In the genomic region with DNA sequence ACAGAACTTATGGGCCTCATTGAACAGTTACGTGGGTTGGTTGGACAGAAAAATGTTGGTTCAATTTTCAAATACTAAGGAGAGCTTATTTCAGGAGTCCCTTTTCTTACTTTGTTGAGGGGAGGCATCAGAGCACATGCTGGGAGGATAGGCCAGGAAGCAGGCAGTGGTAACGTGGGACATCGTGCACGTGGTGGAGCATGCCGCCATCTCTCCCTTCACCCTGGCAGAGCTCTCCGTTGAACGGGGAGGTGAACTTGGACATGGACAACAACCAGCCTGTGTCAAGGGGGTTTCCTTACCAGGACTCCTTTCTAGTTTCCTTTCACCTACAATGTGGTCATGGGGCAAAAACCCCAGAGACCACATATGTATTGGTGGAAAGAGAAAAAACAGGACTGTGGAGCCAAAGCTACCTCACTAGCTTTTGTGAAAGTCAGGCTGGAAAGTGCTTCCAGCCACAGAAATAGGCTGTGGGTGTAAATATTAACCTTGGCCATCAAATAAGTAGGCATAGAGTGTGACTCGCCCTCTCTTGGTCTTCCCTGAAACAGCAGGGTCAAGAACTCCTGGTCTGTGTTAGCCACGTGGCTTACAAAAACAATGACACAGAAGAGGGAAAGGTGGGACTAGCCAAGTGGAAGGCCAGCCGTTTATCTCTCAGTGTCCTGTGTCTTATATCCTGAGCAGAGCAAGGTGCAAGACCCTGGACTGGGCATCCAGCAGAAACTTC, we compare ENCODE assay signal across 1 cellular context.
A peak's percentile ranks its signal among the peaks of the same experiment; 100 is the strongest.
TF ChIP-seq lines count a peak whose summit lies in the region.

No MANE protein-coding gene starts in this region.

TF ChIP-seq in liver, 16 proteins besides CTCF, POLR2A, EP300 and RAD21 (continued from another document):
- TF ChIP-seq, protein P1, sequence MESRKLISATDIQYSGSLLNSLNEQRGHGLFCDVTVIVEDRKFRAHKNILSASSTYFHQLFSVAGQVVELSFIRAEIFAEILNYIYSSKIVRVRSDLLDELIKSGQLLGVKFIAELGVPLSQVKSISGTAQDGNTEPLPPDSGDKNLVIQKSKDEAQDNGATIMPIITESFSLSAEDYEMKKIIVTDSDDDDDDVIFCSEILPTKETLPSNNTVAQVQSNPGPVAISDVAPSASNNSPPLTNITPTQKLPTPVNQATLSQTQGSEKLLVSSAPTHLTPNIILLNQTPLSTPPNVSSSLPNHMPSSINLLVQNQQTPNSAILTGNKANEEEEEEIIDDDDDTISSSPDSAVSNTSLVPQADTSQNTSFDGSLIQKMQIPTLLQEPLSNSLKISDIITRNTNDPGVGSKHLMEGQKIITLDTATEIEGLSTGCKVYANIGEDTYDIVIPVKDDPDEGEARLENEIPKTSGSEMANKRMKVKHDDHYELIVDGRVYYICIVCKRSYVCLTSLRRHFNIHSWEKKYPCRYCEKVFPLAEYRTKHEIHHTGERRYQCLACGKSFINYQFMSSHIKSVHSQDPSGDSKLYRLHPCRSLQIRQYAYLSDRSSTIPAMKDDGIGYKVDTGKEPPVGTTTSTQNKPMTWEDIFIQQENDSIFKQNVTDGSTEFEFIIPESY (IDR thresholded peaks at IDR 0.05), result no peak
- no peak for TF ChIP-seq MAX (IDR thresholded peaks at IDR 0.05)
- TF ChIP-seq SP1 (IDR thresholded peaks at IDR 0.05), result peak; percentile 68
- no peak for TF ChIP-seq FOXA1 (IDR thresholded peaks at IDR 0.05)
- TF ChIP-seq GABPA (IDR thresholded peaks at IDR 0.05 in 1 of 2, conservative IDR thresholded peaks at IDR 0.05 in 1 of 2), result peak in 1 of 2 donors; percentile 13
- TF ChIP-seq HNF4G (IDR thresholded peaks at IDR 0.05), result peak; percentile 13
- no peak for TF ChIP-seq ATF3 (IDR thresholded peaks at IDR 0.05)
- peak; percentile 64 for TF ChIP-seq FOXA2 (IDR thresholded peaks at IDR 0.05)
- TF ChIP-seq EGR1 (IDR thresholded peaks at IDR 0.05; ENCODE audit: low read depth in 2 of 2), result no peak
TF ChIP-seq in liver: peak in this region for 9.
